22 cellular contexts compared by ENCODE assay signal in genomic region chr9:99873943-99874584, GRCh38. TPM values are rescaled to one million over a fixed set of nuclear protein-coding genes. Genes with fewer than 3 reads are reported as not detected.
DNase-seq lines count a peak whose midpoint lies in the region; ATAC-seq, FAIRE-seq and TF ChIP-seq lines count a peak whose summit lies in the region.
"Had no signal": no experiment of that assay in that cellular context is flagged by ENCODE, and none has a peak within 500 bp of the region (broad histone marks: within the 10 kb centered on the region; RNA-seq: fewer than 3 reads in every experiment).

No MANE protein-coding gene starts in this region.

- in situ Hi-C loops in astrocyte of the spinal cord (cut with HindIII; ENCODE audit: low sequenced_read_pairs): no loop called here

- H3K27ac ChIP-seq in naive thymus-derived CD4-positive, alpha-beta T cell (ENCODE audit: low read depth, low read length): no peak overlapping the region
- H3K27ac ChIP-seq: ascending aorta had no signal

- CTCF ChIA-PET in naive thymus-derived CD4-positive, alpha-beta T cell (lab: Charles Lee): no interaction called here

- peak; percentile 13 to 15 (median 14) for DNase-seq in stimulated activated CD4-positive, alpha-beta T cell treated with anti-CD3 and anti-CD28 coated beads, Interleukin-12 subunit alpha, Interleukin-12 subunit beta, amount 100 ng/mL, for 48 hours (ENCODE audit: low read depth in 2 of 3, low spot score in 1 of 3)
- DNase-seq in stimulated activated CD4-positive, alpha-beta T cell treated with anti-CD3 and anti-CD28 coated beads, Interleukin-4, amount 100 ng/mL, for 4 hours: no peak
- DNase-seq in HT1080 (ENCODE audit: low read depth) (peak; percentile 10), astrocyte of the spinal cord (ENCODE audit: low read depth, low spot score) (peak; percentile 7), frontal cortex (ENCODE audit: low spot score in 2 of 2) (no peak), activated gamma-delta T cell treated with Interleukin-2 at 50 U/mL for 16 hours (no peak)
- DNase-seq in stimulated activated naive CD8-positive, alpha-beta T cell treated with anti-CD3 and anti-CD28 coated beads, Interleukin-15, Interleukin-2, amounts not matched to agents 100 U/mL and 50 U/mL, for 24 hours: no peak
- DNase-seq in naive thymus-derived CD4-positive, alpha-beta T cell: no peak
- DNase-seq: activated B cell treated with CpG ODN at 0.5 μM for 24 hours; activated CD8-positive, alpha-beta memory T cell treated with anti-CD3 and anti-CD28 coated beads, Interleukin-2, amount 10 ng/mL, durations not matched to agents 7 days and 5 days; activated naive CD4-positive, alpha-beta T cell; central memory CD4-positive, alpha-beta T cell; dermis blood vessel endothelial cell; midbrain; NCI-H510A; SHP77 treated with DMSO at 0.1 percent for 48 hours had no signal

- H3K4me1 Mint-ChIP-seq in naive thymus-derived CD4-positive, alpha-beta T cell: peaks cover 0 to 16% (median 0%) of the 10 kb centered on the region in 7 donors

- H3K4me1 ChIP-seq in naive thymus-derived CD4-positive, alpha-beta T cell (ENCODE audit: control insufficient read depth in 2 of 2, insufficient read depth in 2 of 2, low read length in 2 of 2): no peaks in the 10 kb centered on the region
- H3K4me1 ChIP-seq: ascending aorta had no signal

- peaks cover 0 to 11% (median 0%) of the 10 kb centered on the region in 5 donors for H3K27me3 Mint-ChIP-seq in naive thymus-derived CD4-positive, alpha-beta T cell
- H3K27me3 Mint-ChIP-seq: activated B cell treated with CpG ODN at 0.5 μM for 24 hours, type B pancreatic cell had no signal

- H3K36me3 Mint-ChIP-seq in naive thymus-derived CD4-positive, alpha-beta T cell: peaks cover 0 to 6% (median 0%) of the 10 kb centered on the region in 5 donors
- H3K36me3 Mint-ChIP-seq: natural killer cell treated with Interleukin-12 subunit alpha and Interleukin-12 subunit beta and Interleukin-15 and Interleukin-18, amount 100 ng/mL, for 72 hours; type B pancreatic cell had no signal

- H3K36me3 ChIP-seq in naive thymus-derived CD4-positive, alpha-beta T cell (ENCODE audit: control insufficient read depth in 2 of 3, insufficient read depth in 3 of 3, low read length in 3 of 3): no peaks in the 10 kb centered on the region
- H3K36me3 ChIP-seq: ascending aorta had no signal

- no peak overlapping the region for H3K4me3 Mint-ChIP-seq in naive thymus-derived CD4-positive, alpha-beta T cell
- H3K4me3 Mint-ChIP-seq: activated B cell treated with CpG ODN at 0.5 μM for 24 hours; activated CD8-positive, alpha-beta memory T cell treated with anti-CD3 and anti-CD28 coated beads, Interleukin-2, amount 10 ng/mL, durations not matched to agents 7 days and 5 days; natural killer cell treated with Interleukin-12 subunit alpha and Interleukin-12 subunit beta and Interleukin-15 and Interleukin-18, amount 100 ng/mL, for 72 hours; type B pancreatic cell had no signal

- H3K9me3 Mint-ChIP-seq in naive thymus-derived CD4-positive, alpha-beta T cell: peaks cover 0 to 3% (median 0%) of the 10 kb centered on the region in 11 donors
- H3K9me3 Mint-ChIP-seq: natural killer cell treated with Interleukin-12 subunit alpha and Interleukin-12 subunit beta and Interleukin-15 and Interleukin-18, amount 100 ng/mL, for 72 hours; type B pancreatic cell had no signal

- TF ChIP-seq CTCF in astrocyte of the spinal cord (IDR thresholded peaks at IDR 0.05; ENCODE audit: low read depth, low read length): no peak

- intact Hi-C loops in naive thymus-derived CD4-positive, alpha-beta T cell (cut with micrococcal nuclease): no loop called here

- no peaks in the 10 kb centered on the region for H3K9me3 ChIP-seq in naive thymus-derived CD4-positive, alpha-beta T cell (ENCODE audit: control insufficient read depth in 2 of 3, low read length in 3 of 3)
- H3K9me3 ChIP-seq: ascending aorta had no signal

- ATAC-seq in stimulated activated naive CD8-positive, alpha-beta T cell treated with anti-CD3 and anti-CD28 coated beads, Interleukin-15, Interleukin-2, amounts not matched to agents 100 U/mL and 50 U/mL, for 24 hours: peak; percentile 86
- ATAC-seq in naive thymus-derived CD4-positive, alpha-beta T cell: no peak
- ATAC-seq: natural killer cell treated with Interleukin-12 subunit alpha and Interleukin-12 subunit beta and Interleukin-15 and Interleukin-18, amount 100 ng/mL, for 72 hours had no signal

- H3K27me3 ChIP-seq in naive thymus-derived CD4-positive, alpha-beta T cell (ENCODE audit: control insufficient read depth in 2 of 2, insufficient read depth in 2 of 2, low read length in 2 of 2): no peaks in the 10 kb centered on the region
- H3K27me3 ChIP-seq: ascending aorta had no signal

- POLR2A ChIA-PET in naive thymus-derived CD4-positive, alpha-beta T cell (lab: Charles Lee): no interaction called here

- no peak overlapping the region for H3K27ac Mint-ChIP-seq in naive thymus-derived CD4-positive, alpha-beta T cell
- H3K27ac Mint-ChIP-seq: activated B cell treated with CpG ODN at 0.5 μM for 24 hours; activated CD8-positive, alpha-beta memory T cell treated with anti-CD3 and anti-CD28 coated beads, Interleukin-2, amount 10 ng/mL, durations not matched to agents 7 days and 5 days; natural killer cell treated with Interleukin-12 subunit alpha and Interleukin-12 subunit beta and Interleukin-15 and Interleukin-18, amount 100 ng/mL, for 72 hours; type B pancreatic cell had no signal

- H3K4me3 ChIP-seq in astrocyte of the spinal cord (ENCODE audit: low read depth, low read length): no peak overlapping the region
- no peak overlapping the region for H3K4me3 ChIP-seq in naive thymus-derived CD4-positive, alpha-beta T cell (ENCODE audit: low read length)
- H3K4me3 ChIP-seq: ascending aorta, smooth muscle cell had no signal

- no peak for FAIRE-seq in frontal cortex (lab: Jason Lieb, UNC)
- FAIRE-seq: endometrium had no signal

RNA-seq across cellular contexts. Expression of gene STX17, which starts 32.4 kb away (rescaled TPM):
- 7.5 and 9.4 TPM in 2 replicates for total RNA-seq in HT1080 (2014; rRNA removed; shearing (Covaris generic))
- 9.4 and 12.6 TPM in 2 replicates for polyA plus RNA-seq in HT1080 (2015; cell fraction: cytosol; rRNA removed)
- 14.4 and 16.3 TPM in 2 replicates for polyA plus RNA-seq in HT1080 (2015; cell fraction: nucleus; rRNA removed)
- total RNA-seq in naive thymus-derived CD4-positive, alpha-beta T cell: 10 to 100 TPM; 34.2 to 63.2 (median 51.2) TPM
- 10 to 100 TPM; 33.7 to 38.8 TPM for polyA plus RNA-seq in naive thymus-derived CD4-positive, alpha-beta T cell
- total RNA-seq in frontal cortex: 14.7 TPM

RNA-seq across cellular contexts. Expression of gene NR4A3, which starts 52.4 kb away (rescaled TPM):
- total RNA-seq in HT1080 (2014; rRNA removed; shearing (Covaris generic)): 0.03 and 0.23 TPM in 2 replicates
- polyA plus RNA-seq in HT1080 (2015; cell fraction: cytosol; rRNA removed): 0.16 and 0.27 TPM in 2 replicates
- 0.24 and 0.25 TPM in 2 replicates for polyA plus RNA-seq in HT1080 (2015; cell fraction: nucleus; rRNA removed)
- total RNA-seq in naive thymus-derived CD4-positive, alpha-beta T cell: 10 to 100 TPM in 2 of 5 experiments, 1 to 10 TPM in 1, under 1 TPM in 2; 0.08 to 20.2 (median 5.6) TPM
- not detected for polyA plus RNA-seq in naive thymus-derived CD4-positive, alpha-beta T cell
- total RNA-seq in frontal cortex: 3.7 TPM
- total RNA-seq: dermis blood vessel endothelial cell, G401 had no signal

Comparison
In these comparisons a context has a peak if more than half of its experiments do, and no peak if none do; other contexts are left out.
1. DNase-seq: peak in stimulated activated CD4-positive, alpha-beta T cell treated with anti-CD3 and anti-CD28 coated beads, Interleukin-12 subunit alpha, Interleukin-12 subunit beta, amount 100 ng/mL, for 48 hours (3 of 3), HT1080 (single experiment) and astrocyte of the spinal cord (single experiment); none in stimulated activated CD4-positive, alpha-beta T cell treated with anti-CD3 and anti-CD28 coated beads, Interleukin-4, amount 100 ng/mL, for 4 hours (0 of 2), stimulated activated naive CD8-positive, alpha-beta T cell treated with anti-CD3 and anti-CD28 coated beads, Interleukin-15, Interleukin-2, amounts not matched to agents 100 U/mL and 50 U/mL, for 24 hours (single experiment), naive thymus-derived CD4-positive, alpha-beta T cell (0 of 9), frontal cortex (0 of 2) and activated gamma-delta T cell treated with Interleukin-2 at 50 U/mL for 16 hours (single experiment).